In genomic region chr2:31287681-31288080, GRCh38 we compare ENCODE assay signal across 27 cellular contexts. TPM values are rescaled to one million over a fixed set of nuclear protein-coding genes. Genes with fewer than 3 reads are reported as not detected.
DNase-seq lines count a peak whose midpoint lies in the region; ATAC-seq lines count a peak whose summit lies in the region.
"Had no signal": no experiment of that assay in that cellular context is flagged by ENCODE, and none has a peak within 500 bp of the region (broad histone marks: within the 10 kb centered on the region; RNA-seq: fewer than 3 reads in every experiment).

No MANE protein-coding gene starts in this region.

- no peak overlapping the region for H3K4me3 ChIP-seq in SJSA1
- H3K4me3 ChIP-seq: esophagus muscularis mucosa, GM23338, heart left ventricle, psoas muscle, tibial artery had no signal

- no peaks in the 10 kb centered on the region for H3K36me3 Mint-ChIP-seq in T-cell

- no peak overlapping the region for H3K27ac Mint-ChIP-seq in T-cell
- H3K27ac Mint-ChIP-seq: GM23338; stimulated activated naive CD8-positive, alpha-beta T cell treated with anti-CD3 and anti-CD28 coated beads, Interleukin-15, Interleukin-2, amounts not matched to agents 100 ng/mL and 50 ng/mL, for 24 hours had no signal

- POLR2A ChIA-PET in T-cell (lab: Charles Lee) = no interaction called here

- H3K4me3 Mint-ChIP-seq in T-cell = no peak overlapping the region
- H3K4me3 Mint-ChIP-seq: GM23338; stimulated activated naive CD8-positive, alpha-beta T cell treated with anti-CD3 and anti-CD28 coated beads, Interleukin-15, Interleukin-2, amounts not matched to agents 100 ng/mL and 50 ng/mL, for 24 hours had no signal

- CTCF ChIA-PET in T-cell (lab: Charles Lee) = no interaction called here

- ATAC-seq in T-cell (replicated peaks in 1 of 4) = no peak
- ATAC-seq: GM23338, heart left ventricle, left ventricle myocardium superior, Panc1, psoas muscle had no signal

- H3K27ac ChIP-seq in SJSA1 = peak overlapping the region; percentile 90
- H3K27ac ChIP-seq: esophagus muscularis mucosa, heart left ventricle, psoas muscle, tibial artery had no signal

- peaks cover 52% of the 10 kb centered on the region for H3K4me1 ChIP-seq in SJSA1 (replicated peaks)
- H3K4me1 ChIP-seq: esophagus muscularis mucosa, psoas muscle had no signal

- peaks cover 0 to 5% (median 0%) of the 10 kb centered on the region in 3 donors for H3K9me3 Mint-ChIP-seq in T-cell
- H3K9me3 Mint-ChIP-seq: GM23338; stimulated activated naive CD8-positive, alpha-beta T cell treated with anti-CD3 and anti-CD28 coated beads, Interleukin-15, Interleukin-2, amounts not matched to agents 100 ng/mL and 50 ng/mL, for 24 hours had no signal

- H3K36me3 ChIP-seq in SJSA1 = no peaks in the 10 kb centered on the region
- H3K36me3 ChIP-seq: esophagus muscularis mucosa, heart left ventricle, tibial artery had no signal

- no peaks in the 10 kb centered on the region for H3K27me3 ChIP-seq in SJSA1 (replicated peaks)
- H3K27me3 ChIP-seq: esophagus muscularis mucosa, heart left ventricle, tibial artery had no signal

- DNase-seq in EL (peak; percentile 74), SJSA1 (ENCODE audit: low read depth in 1 of 2, low spot score in 2 of 2) (peak; percentile 81 to 87), fibroblast of peridontal ligament (ENCODE audit: extremely low read depth) (peak; percentile 27), hepatic stellate cell (ENCODE audit: low spot score) (no peak), midbrain (lab: John Stamatoyannopoulos, UW) (no peak), HuH-7 (ENCODE audit: low spot score) (no peak), T-cell (no peak)
- DNase-seq: activated CD4-positive, alpha-beta T cell treated with anti-CD3 and anti-CD28 coated beads for 1 hour; activated CD8-positive, alpha-beta memory T cell treated with anti-CD3 and anti-CD28 coated beads for 24 hours; activated naive CD4-positive, alpha-beta T cell treated with anti-CD3 and anti-CD28 coated beads, Interleukin-2, amount 50 U/mL, for 16 hours; activated T-cell treated with anti-CD3 and anti-CD28 coated beads, Interleukin-2, amount 50 U/mL, for 48 hours; C1 segment of cervical spinal cord; cerebellar nuclear complex; effector CD8-positive, alpha-beta T cell; GF-D8; heart left ventricle; KG1; left ventricle myocardium superior; NCI-H2081; NK-92 treated with Interleukin-12 subunit alpha and Interleukin-12 subunit beta, amount 100 ng/mL, for 24 hours; psoas muscle; stimulated activated CD4-positive, alpha-beta T cell treated with anti-CD3 and anti-CD28 coated beads, Interleukin-4, amount 100 ng/mL, for 24 hours; tibial artery had no signal

- H3K9me3 ChIP-seq in SJSA1 (replicated peaks) = no peaks in the 10 kb centered on the region
- H3K9me3 ChIP-seq: esophagus muscularis mucosa, heart left ventricle, psoas muscle, tibial artery had no signal

- H3K27me3 Mint-ChIP-seq in T-cell = no peaks in the 10 kb centered on the region
- H3K27me3 Mint-ChIP-seq: stimulated activated naive CD8-positive, alpha-beta T cell treated with anti-CD3 and anti-CD28 coated beads, Interleukin-15, Interleukin-2, amounts not matched to agents 100 ng/mL and 50 ng/mL, for 24 hours had no signal

- no peaks in the 10 kb centered on the region for H3K4me1 Mint-ChIP-seq in T-cell

RNA-seq across cellular contexts. Expression of gene EHD3, which starts 53.7 kb away (rescaled TPM):
- 3.0 and 8.1 TPM in 2 replicates for total RNA-seq in SJSA1 (2014; rRNA removed; shearing (Covaris generic))
- 1 to 10 TPM; 2.9 to 4.2 (median 4.0) TPM for total RNA-seq in T-cell

Comparison
In these comparisons a context has a peak if more than half of its experiments do, and no peak if none do; other contexts are left out.
1. DNase-seq: peak in EL (single experiment), SJSA1 (2 of 2) and fibroblast of peridontal ligament (single experiment); none in hepatic stellate cell (single experiment), midbrain (single experiment), HuH-7 (single experiment) and T-cell (0 of 34).